In the genomic region with DNA sequence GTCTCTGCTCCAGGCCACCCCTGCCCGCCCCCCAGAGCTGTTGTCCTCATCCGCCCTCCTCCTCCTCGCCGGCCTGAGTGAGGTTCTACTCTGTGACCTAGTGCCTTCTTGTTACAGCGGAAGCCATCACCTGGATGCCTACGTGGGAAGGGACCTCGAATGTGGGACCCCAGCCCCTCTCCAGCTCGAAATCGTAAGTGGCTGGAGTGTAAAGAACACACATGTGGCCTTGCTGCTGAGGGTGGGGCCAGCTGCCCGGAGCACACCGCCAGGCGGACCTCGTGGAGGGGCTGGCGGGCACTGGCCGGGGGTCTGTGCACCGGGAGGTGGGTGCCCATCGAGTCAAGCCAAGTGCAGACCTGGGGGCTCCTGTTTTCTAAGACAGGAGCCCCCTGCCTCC, we compare ENCODE assay signal across 32 cellular contexts. TPM values are rescaled to one million over a fixed set of nuclear protein-coding genes. Genes with fewer than 3 reads are reported as not detected.
"Had no signal": no experiment of that assay in that cellular context is flagged by ENCODE, and none has a peak within 500 bp of the region (broad histone marks: within the 10 kb centered on the region; RNA-seq: fewer than 3 reads in every experiment).

No MANE protein-coding gene starts in this region.

- H3K4me1 ChIP-seq: gastrocnemius medialis, parathyroid adenoma, psoas muscle, upper lobe of left lung had no signal

- H2AFZ ChIP-seq: hepatocyte, parathyroid adenoma had no signal

- H3K4me3 ChIP-seq: dorsolateral prefrontal cortex, gastrocnemius medialis, hepatocyte, lung, psoas muscle, skin epidermis, thoracic aorta, tibial nerve, upper lobe of left lung had no signal

- H3K4me2 ChIP-seq: hepatocyte had no signal

- DNase-seq: caudate nucleus; cerebellar nuclear complex; effector CD4-positive, alpha-beta T cell; endodermal cell; foreskin fibroblast; gastrocnemius medialis; head of caudate nucleus; left colon; left ventricle myocardium superior; naive thymus-derived CD8-positive, alpha-beta T cell; nephron progenitor cell; psoas muscle; stimulated activated CD4-positive, alpha-beta T cell treated with anti-CD3 and anti-CD28 coated beads, Interleukin-15, amount 100 ng/mL, for 24 hours; stimulated activated CD4-positive, alpha-beta T cell treated with anti-CD3 and anti-CD28 coated beads, Interleukin-2, amount 100 ng/mL, for 48 hours; stimulated activated naive B cell treated with anti-CD40 and anti-IgM and Interleukin-4, amounts not matched to agents 10 μg/mL and 1 μg/mL and 100 μg/mL, for 72 hours had no signal

- ATAC-seq: gastrocnemius medialis; left colon; left ventricle myocardium superior; naive thymus-derived CD8-positive, alpha-beta T cell; psoas muscle; right cardiac atrium; stimulated activated naive B cell treated with anti-CD40 and anti-IgM and Interleukin-4, amounts not matched to agents 10 μg/mL and 1 μg/mL and 100 μg/mL, for 72 hours had no signal

- H3K9ac ChIP-seq: parathyroid adenoma had no signal

- H3K9me3 ChIP-seq: gastrocnemius medialis, psoas muscle, thoracic aorta, tibial nerve, upper lobe of left lung had no signal

- FAIRE-seq: colon, urothelium cell line had no signal

- H3K36me3 ChIP-seq: gastrocnemius medialis, thoracic aorta, tibial nerve, upper lobe of left lung had no signal

- H3K27ac ChIP-seq: epithelial cell of prostate, gastrocnemius medialis, parathyroid adenoma, psoas muscle, skin epidermis, thoracic aorta, tibial nerve, upper lobe of left lung had no signal

- H3K27me3 ChIP-seq: gastrocnemius medialis, hepatocyte, tibial nerve, upper lobe of left lung had no signal

RNA-seq across cellular contexts. Expression of a gene that starts 19.4 kb away (rescaled TPM):
- total RNA-seq: hepatocyte; naive thymus-derived CD8-positive, alpha-beta T cell had no signal
- polyA plus RNA-seq: hepatocyte; naive thymus-derived CD8-positive, alpha-beta T cell had no signal

RNA-seq across cellular contexts. Expression of a gene that starts 58.2 kb away (rescaled TPM):
- total RNA-seq: esophagus mucosa; gastrocnemius medialis; glomerular endothelial cell; left colon; left ventricle myocardium superior; myocyte; naive thymus-derived CD8-positive, alpha-beta T cell; omental fat pad; psoas muscle; renal cortical epithelial cell; right cardiac atrium; thoracic aorta; tibial nerve; upper lobe of left lung had no signal
- polyA plus RNA-seq: naive thymus-derived CD8-positive, alpha-beta T cell had no signal
